In the genomic region with DNA sequence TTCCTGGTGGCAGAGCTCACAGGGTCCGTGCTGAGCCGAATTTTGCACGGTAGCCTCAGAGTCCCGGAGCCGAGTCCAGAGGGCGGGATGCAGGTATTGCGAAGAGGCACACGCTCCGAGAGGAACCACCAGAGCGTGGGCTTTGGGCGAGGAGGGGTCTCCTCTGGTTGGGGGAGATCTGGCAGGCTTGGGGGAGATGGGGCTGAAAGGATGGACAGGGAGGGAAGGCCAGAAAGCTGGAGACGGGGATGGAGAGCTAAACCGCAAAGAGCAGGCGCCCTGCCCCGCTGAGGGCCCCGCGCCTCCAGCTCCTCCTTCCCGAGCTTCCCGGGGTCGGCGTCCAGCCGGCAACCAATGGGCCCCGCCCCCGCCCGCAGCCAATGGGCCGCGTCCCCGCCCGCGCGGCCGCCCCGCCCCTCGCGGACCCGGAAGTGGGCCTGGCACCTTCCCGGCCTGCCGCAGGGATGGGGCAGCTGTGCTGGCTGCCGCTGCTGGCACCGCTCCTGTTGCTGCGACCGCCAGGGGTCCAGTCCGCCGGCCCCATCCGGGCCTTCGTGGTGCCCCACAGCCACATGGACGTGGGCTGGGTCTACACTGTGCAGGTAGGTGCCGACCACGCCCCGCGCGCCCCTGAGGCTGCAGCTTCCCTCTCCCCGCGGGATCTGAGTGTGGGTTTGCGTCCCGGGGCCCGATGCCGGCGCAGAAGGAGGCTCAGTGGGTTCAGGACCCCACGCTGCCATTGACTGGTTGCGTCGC, we compare ENCODE assay signal across 1 cellular context.
TF ChIP-seq lines count a peak whose summit lies in the region.

MAN2B2 (plus strand) TSS at position 443 of the 756 bp plus-strand sequence; CDS start at position 465, 22 bp downstream.

TF ChIP-seq in HepG2, 621 proteins besides CTCF, POLR2A, EP300 and RAD21 (continued from another document and continues in another):
- TF ChIP-seq, protein P1, sequence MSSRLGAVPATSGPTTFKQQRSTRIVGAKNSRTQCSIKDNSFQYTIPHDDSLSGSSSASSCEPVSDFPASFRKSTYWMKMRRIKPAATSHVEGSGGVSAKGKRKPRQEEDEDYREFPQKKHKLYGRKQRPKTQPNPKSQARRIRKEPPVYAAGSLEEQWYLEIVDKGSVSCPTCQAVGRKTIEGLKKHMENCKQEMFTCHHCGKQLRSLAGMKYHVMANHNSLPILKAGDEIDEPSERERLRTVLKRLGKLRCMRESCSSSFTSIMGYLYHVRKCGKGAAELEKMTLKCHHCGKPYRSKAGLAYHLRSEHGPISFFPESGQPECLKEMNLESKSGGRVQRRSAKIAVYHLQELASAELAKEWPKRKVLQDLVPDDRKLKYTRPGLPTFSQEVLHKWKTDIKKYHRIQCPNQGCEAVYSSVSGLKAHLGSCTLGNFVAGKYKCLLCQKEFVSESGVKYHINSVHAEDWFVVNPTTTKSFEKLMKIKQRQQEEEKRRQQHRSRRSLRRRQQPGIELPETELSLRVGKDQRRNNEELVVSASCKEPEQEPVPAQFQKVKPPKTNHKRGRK (CRISPR knock-in tag; IDR thresholded peaks at IDR 0.05), result no peak
- TF ChIP-seq CHCHD3 (CRISPR knock-in tag; IDR thresholded peaks at IDR 0.05), result no peak
- TF ChIP-seq ZNF224 (CRISPR knock-in tag; IDR thresholded peaks at IDR 0.05), result no peak
- no peak for TF ChIP-seq MIER3 (CRISPR knock-in tag; IDR thresholded peaks at IDR 0.05; ENCODE audit: borderline replicate concordance)
- TF ChIP-seq GLI4 (CRISPR knock-in tag; IDR thresholded peaks at IDR 0.05; ENCODE audit: borderline replicate concordance), result no peak
- no peak for TF ChIP-seq FOXK2 (IDR thresholded peaks at IDR 0.05)
- TF ChIP-seq SATB2 (CRISPR knock-in tag; IDR thresholded peaks at IDR 0.05), result no peak
- no peak for TF ChIP-seq ZNF546 (CRISPR knock-in tag; conservative IDR thresholded peaks at IDR 0.05)
- no peak for TF ChIP-seq MAFG (CRISPR knock-in tag; IDR thresholded peaks at IDR 0.05)
- no peak for TF ChIP-seq ZBTB43 (CRISPR knock-in tag; conservative IDR thresholded peaks at IDR 0.05)
- TF ChIP-seq ZNF883 (CRISPR knock-in tag; IDR thresholded peaks at IDR 0.05; ENCODE audit: not compliant biosample characterization), result no peak
- TF ChIP-seq ZKSCAN8 (CRISPR knock-in tag; IDR thresholded peaks at IDR 0.05; ENCODE audit: borderline replicate concordance), result no peak
- no peak for TF ChIP-seq HMG20B (CRISPR knock-in tag; conservative IDR thresholded peaks at IDR 0.05)
- TF ChIP-seq, protein P2, sequence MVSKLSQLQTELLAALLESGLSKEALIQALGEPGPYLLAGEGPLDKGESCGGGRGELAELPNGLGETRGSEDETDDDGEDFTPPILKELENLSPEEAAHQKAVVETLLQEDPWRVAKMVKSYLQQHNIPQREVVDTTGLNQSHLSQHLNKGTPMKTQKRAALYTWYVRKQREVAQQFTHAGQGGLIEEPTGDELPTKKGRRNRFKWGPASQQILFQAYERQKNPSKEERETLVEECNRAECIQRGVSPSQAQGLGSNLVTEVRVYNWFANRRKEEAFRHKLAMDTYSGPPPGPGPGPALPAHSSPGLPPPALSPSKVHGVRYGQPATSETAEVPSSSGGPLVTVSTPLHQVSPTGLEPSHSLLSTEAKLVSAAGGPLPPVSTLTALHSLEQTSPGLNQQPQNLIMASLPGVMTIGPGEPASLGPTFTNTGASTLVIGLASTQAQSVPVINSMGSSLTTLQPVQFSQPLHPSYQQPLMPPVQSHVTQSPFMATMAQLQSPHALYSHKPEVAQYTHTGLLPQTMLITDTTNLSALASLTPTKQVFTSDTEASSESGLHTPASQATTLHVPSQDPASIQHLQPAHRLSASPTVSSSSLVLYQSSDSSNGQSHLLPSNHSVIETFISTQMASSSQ (IDR thresholded peaks at IDR 0.05; ENCODE audit: low read depth), result no peak
- TF ChIP-seq, protein P2 (CRISPR knock-in tag; IDR thresholded peaks at IDR 0.05; ENCODE audit: borderline replicate concordance), result 0 out of 2 replicates have a peak, but pooled peaks have one; percentile 6
- no peak for TF ChIP-seq RFX5 (IDR thresholded peaks at IDR 0.05; ENCODE audit: low read depth, low read length)
- no peak; the same call in 1 of the 2 replicates for TF ChIP-seq ZFP90 (CRISPR knock-in tag; IDR thresholded peaks at IDR 0.05; ENCODE audit: borderline replicate concordance)
- no peak for TF ChIP-seq ZSCAN31 (CRISPR knock-in tag; IDR thresholded peaks at IDR 0.05; ENCODE audit: low read depth)
- TF ChIP-seq YEATS2 (CRISPR knock-in tag; IDR thresholded peaks at IDR 0.05; ENCODE audit: borderline replicate concordance), result peak; percentile 23; the same call in 1 of the 2 replicates
- TF ChIP-seq ISL2 (CRISPR knock-in tag; IDR thresholded peaks at IDR 0.05), result 0 out of 2 replicates have a peak, but pooled peaks have one; percentile 41
- no peak for TF ChIP-seq ZNF143 (CRISPR knock-in tag; IDR thresholded peaks at IDR 0.05)
- no peak for TF ChIP-seq RNF219 (CRISPR knock-in tag; IDR thresholded peaks at IDR 0.05)
- TF ChIP-seq, protein P3, sequence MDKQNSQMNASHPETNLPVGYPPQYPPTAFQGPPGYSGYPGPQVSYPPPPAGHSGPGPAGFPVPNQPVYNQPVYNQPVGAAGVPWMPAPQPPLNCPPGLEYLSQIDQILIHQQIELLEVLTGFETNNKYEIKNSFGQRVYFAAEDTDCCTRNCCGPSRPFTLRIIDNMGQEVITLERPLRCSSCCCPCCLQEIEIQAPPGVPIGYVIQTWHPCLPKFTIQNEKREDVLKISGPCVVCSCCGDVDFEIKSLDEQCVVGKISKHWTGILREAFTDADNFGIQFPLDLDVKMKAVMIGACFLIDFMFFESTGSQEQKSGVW (CRISPR knock-in tag; IDR thresholded peaks at IDR 0.05; ENCODE audit: borderline replicate concordance), result no peak
- no peak for TF ChIP-seq ZNF564 (CRISPR knock-in tag; IDR thresholded peaks at IDR 0.05)
- no peak for TF ChIP-seq ZBTB2 (CRISPR knock-in tag; IDR thresholded peaks at IDR 0.05; ENCODE audit: low read depth)
- TF ChIP-seq ZNF367 (CRISPR knock-in tag; IDR thresholded peaks at IDR 0.05; ENCODE audit: borderline replicate concordance), result no peak
- TF ChIP-seq, protein P4, sequence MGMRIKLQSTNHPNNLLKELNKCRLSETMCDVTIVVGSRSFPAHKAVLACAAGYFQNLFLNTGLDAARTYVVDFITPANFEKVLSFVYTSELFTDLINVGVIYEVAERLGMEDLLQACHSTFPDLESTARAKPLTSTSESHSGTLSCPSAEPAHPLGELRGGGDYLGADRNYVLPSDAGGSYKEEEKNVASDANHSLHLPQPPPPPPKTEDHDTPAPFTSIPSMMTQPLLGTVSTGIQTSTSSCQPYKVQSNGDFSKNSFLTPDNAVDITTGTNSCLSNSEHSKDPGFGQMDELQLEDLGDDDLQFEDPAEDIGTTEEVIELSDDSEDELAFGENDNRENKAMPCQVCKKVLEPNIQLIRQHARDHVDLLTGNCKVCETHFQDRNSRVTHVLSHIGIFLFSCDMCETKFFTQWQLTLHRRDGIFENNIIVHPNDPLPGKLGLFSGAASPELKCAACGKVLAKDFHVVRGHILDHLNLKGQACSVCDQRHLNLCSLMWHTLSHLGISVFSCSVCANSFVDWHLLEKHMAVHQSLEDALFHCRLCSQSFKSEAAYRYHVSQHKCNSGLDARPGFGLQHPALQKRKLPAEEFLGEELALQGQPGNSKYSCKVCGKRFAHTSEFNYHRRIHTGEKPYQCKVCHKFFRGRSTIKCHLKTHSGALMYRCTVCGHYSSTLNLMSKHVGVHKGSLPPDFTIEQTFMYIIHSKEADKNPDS (CRISPR knock-in tag; IDR thresholded peaks at IDR 0.05), result no peak
- TF ChIP-seq HMG20A (CRISPR knock-in tag; IDR thresholded peaks at IDR 0.05; ENCODE audit: borderline replicate concordance), result no peak
- no peak for TF ChIP-seq SCMH1 (CRISPR knock-in tag; IDR thresholded peaks at IDR 0.05; ENCODE audit: borderline replicate concordance)
- TF ChIP-seq ZNF616 (CRISPR knock-in tag; IDR thresholded peaks at IDR 0.05; ENCODE audit: low read depth), result no peak
- no peak for TF ChIP-seq SKIL (CRISPR knock-in tag; IDR thresholded peaks at IDR 0.05; ENCODE audit: borderline replicate concordance)
- no peak for TF ChIP-seq ZC3H4 (CRISPR knock-in tag; IDR thresholded peaks at IDR 0.05; ENCODE audit: borderline replicate concordance)
- no peak for TF ChIP-seq BORCS8-MEF2B (CRISPR knock-in tag; IDR thresholded peaks at IDR 0.05)
- TF ChIP-seq TOE1 (CRISPR knock-in tag; IDR thresholded peaks at IDR 0.05), result no peak
- no peak for TF ChIP-seq ZFYVE20 (CRISPR knock-in tag; IDR thresholded peaks at IDR 0.05; ENCODE audit: borderline replicate concordance, low read depth)
- TF ChIP-seq ZNF274 (CRISPR knock-in tag; IDR thresholded peaks at IDR 0.05), result peak; percentile 8; the same call in 1 of the 2 replicates
- no peak for TF ChIP-seq HOXA7 (CRISPR knock-in tag; IDR thresholded peaks at IDR 0.05)
- no peak for TF ChIP-seq ZNF275 (CRISPR knock-in tag; IDR thresholded peaks at IDR 0.05; ENCODE audit: borderline replicate concordance)
- TF ChIP-seq, protein P5, sequence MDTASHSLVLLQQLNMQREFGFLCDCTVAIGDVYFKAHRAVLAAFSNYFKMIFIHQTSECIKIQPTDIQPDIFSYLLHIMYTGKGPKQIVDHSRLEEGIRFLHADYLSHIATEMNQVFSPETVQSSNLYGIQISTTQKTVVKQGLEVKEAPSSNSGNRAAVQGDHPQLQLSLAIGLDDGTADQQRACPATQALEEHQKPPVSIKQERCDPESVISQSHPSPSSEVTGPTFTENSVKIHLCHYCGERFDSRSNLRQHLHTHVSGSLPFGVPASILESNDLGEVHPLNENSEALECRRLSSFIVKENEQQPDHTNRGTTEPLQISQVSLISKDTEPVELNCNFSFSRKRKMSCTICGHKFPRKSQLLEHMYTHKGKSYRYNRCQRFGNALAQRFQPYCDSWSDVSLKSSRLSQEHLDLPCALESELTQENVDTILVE (CRISPR knock-in tag; IDR thresholded peaks at IDR 0.05), result no peak
- TF ChIP-seq ZKSCAN5 (CRISPR knock-in tag; IDR thresholded peaks at IDR 0.05), result no peak
- TF ChIP-seq FOXK1 (CRISPR knock-in tag; IDR thresholded peaks at IDR 0.05; ENCODE audit: borderline replicate concordance, low read depth), result no peak
